In genomic region chr2:240220371-240220770, GRCh38 we compare ENCODE assay signal across 20 cellular contexts.
DNase-seq lines count a peak whose midpoint lies in the region; ATAC-seq, FAIRE-seq and TF ChIP-seq lines count a peak whose summit lies in the region.
"Had no signal": no experiment of that assay in that cellular context is flagged by ENCODE, and none has a peak within 500 bp of the region (broad histone marks: within the 10 kb centered on the region; RNA-seq: fewer than 3 reads in every experiment).

No MANE protein-coding gene starts in this region.

- CTCF ChIA-PET in A549 (lab: Yijun Ruan, JAX) = no interaction called here

- peaks cover 11% of the 10 kb centered on the region; the same call in 2 of the 3 replicates for H3K4me1 ChIP-seq in A549
- H3K4me1 ChIP-seq: body of pancreas, vagina had no signal

- no peak for TF ChIP-seq POLR2A in A549 (IDR thresholded peaks at IDR 0.05; ENCODE audit: low read length)

- H3K27ac ChIP-seq in A549 = no peak overlapping the region
- H3K27ac ChIP-seq: body of pancreas, SJSA1, vagina had no signal

- no peak overlapping the region for H3K4me3 ChIP-seq in A549
- H3K4me3 ChIP-seq in choroid plexus epithelial cell (ENCODE audit: low read depth, low read length) = no peak overlapping the region
- H3K4me3 ChIP-seq: body of pancreas, lung, SJSA1, vagina had no signal

- no peaks in the 10 kb centered on the region for H3K9me3 ChIP-seq in A549
- H3K9me3 ChIP-seq: body of pancreas, SJSA1, vagina had no signal

- no peak for TF ChIP-seq CTCF in A549 (IDR thresholded peaks at IDR 0.05)
- TF ChIP-seq CTCF in choroid plexus epithelial cell (conservative IDR thresholded peaks at IDR 0.05; ENCODE audit: low read depth, low read length) = no peak

- 26% methylated on average over 3 of the region's 3 CpGs for WGBS in A549 (ENCODE audit: missing lambda C conversion rate)

- H3K4me2 ChIP-seq in A549 = peak overlapping the region; percentile 46

- TF ChIP-seq RAD21 in A549 (conservative IDR thresholded peaks at IDR 0.05 in 1 of 2, IDR thresholded peaks at IDR 0.05 in 1 of 2) = no peak

- no peak for FAIRE-seq in A549 (lab: Jason Lieb, UNC)
- FAIRE-seq: GM12891 had no signal

- peak; percentile 26 to 43 for DNase-seq in A549 (ENCODE audit: low read depth in 1 of 2, low spot score in 1 of 2)
- DNase-seq in M059J (ENCODE audit: low read depth) = peak; percentile 32
- peak; percentile 79 for DNase-seq in choroid plexus epithelial cell (ENCODE audit: low read depth)
- DNase-seq in kidney tubule cell (ENCODE audit: low spot score) = peak; percentile 73
- DNase-seq in NK-92 (lab: John Stamatoyannopoulos, UW; ENCODE audit: unreplicated experiment) = no peak
- no peak for DNase-seq in RPMI8226
- DNase-seq in foreskin melanocyte = no peak
- DNase-seq: activated CD4-positive, CD25-positive, alpha-beta regulatory T cell treated with anti-CD3 and anti-CD28 coated beads, Interleukin-2, amount 50 U/mL, for 72 hours; COR-L47; GDM1; NCI-H1694 treated with DMSO at 0.1 percent for 48 hours; NCI-H510A; stimulated activated CD4-positive, alpha-beta T cell treated with anti-CD3 and anti-CD28 coated beads, Interleukin-15, amount 100 ng/mL, for 24 hours; stimulated activated naive CD8-positive, alpha-beta T cell treated with anti-CD3 and anti-CD28 coated beads, Interleukin-15, amount 100 ng/mL, for 72 hours had no signal

- TF ChIP-seq EP300 in A549 (IDR thresholded peaks at IDR 0.05) = no peak

- POLR2A ChIA-PET in A549 (lab: Yijun Ruan, JAX) = no interaction called here

- ATAC-seq in A549 = peak; percentile 51 to 70; a peak in 4 of 6 replicates
- no peak for ATAC-seq in HG02588 (IDR thresholded peaks at IDR 0.05; ENCODE audit: unreplicated experiment)
- ATAC-seq: body of pancreas; stimulated activated naive CD8-positive, alpha-beta T cell treated with anti-CD3 and anti-CD28 coated beads, Interleukin-15, amount 100 ng/mL, for 72 hours had no signal

TF ChIP-seq in A549, 52 proteins besides CTCF, POLR2A, EP300 and RAD21:
- TF ChIP-seq FOXS1 (CRISPR knock-in tag; IDR thresholded peaks at IDR 0.05) (no peak), KDM1A (IDR thresholded peaks at IDR 0.05; ENCODE audit: low read depth) (no peak), MAFK (IDR thresholded peaks at IDR 0.05; ENCODE audit: partially characterized antibody) (no peak), CHD4 (IDR thresholded peaks at IDR 0.05; ENCODE audit: borderline replicate concordance) (no peak)

Comparison
In these comparisons a context has a peak if more than half of its experiments do, and no peak if none do; other contexts are left out.
1. DNase-seq: peak in A549 (2 of 2), M059J (single experiment), choroid plexus epithelial cell (single experiment) and kidney tubule cell (single experiment); none in NK-92 (single experiment), RPMI8226 (single experiment) and foreskin melanocyte (single experiment).